In genomic region chr14:99100871-99101270, GRCh38 we compare ENCODE assay signal across 31 cellular contexts.
"Had no signal": no experiment of that assay in that cellular context is flagged by ENCODE, and none has a peak within 500 bp of the region (broad histone marks: within the 10 kb centered on the region; RNA-seq: fewer than 3 reads in every experiment).

No MANE protein-coding gene starts in this region.

- H3K36me3 ChIP-seq: brain microvascular endothelial cell, gastrocnemius medialis, WERI-Rb-1 had no signal

- H3K27me3 Mint-ChIP-seq: activated CD4-positive, alpha-beta T cell treated with anti-CD3 and anti-CD28 coated beads for 36 hours; activated CD4-positive, alpha-beta T cell treated with anti-CD3 and anti-CD28 coated beads, Interleukin-2, amount 10 ng/mL, durations not matched to agents 7 days and 5 days; activated CD8-positive, alpha-beta T cell treated with anti-CD3 and anti-CD28 coated beads for 36 hours; activated naive CD8-positive, alpha-beta T cell; central memory CD8-positive, alpha-beta T cell; T-helper 17 cell had no signal

- H3K27ac Mint-ChIP-seq: activated CD4-positive, alpha-beta T cell treated with anti-CD3 and anti-CD28 coated beads for 36 hours; activated CD4-positive, alpha-beta T cell treated with anti-CD3 and anti-CD28 coated beads, Interleukin-2, amount 10 ng/mL, durations not matched to agents 7 days and 5 days; activated CD8-positive, alpha-beta T cell treated with anti-CD3 and anti-CD28 coated beads for 36 hours; activated naive CD4-positive, alpha-beta T cell treated with anti-CD3 and anti-CD28 coated beads for 36 hours; activated naive CD8-positive, alpha-beta T cell; activated T-helper 1 cell treated with anti-CD3 and anti-CD28 coated beads, Interleukin-12 subunit alpha, Interleukin-12 subunit beta, Interleukin-2, Interleukin-4 antibody, amounts not matched to agents 30 ng/mL and 10 ng/mL and 1 ng/mL, durations not matched to agents 14 hours and 24 hours and 36 hours; activated T-helper 2 cell treated with anti-CD3 and anti-CD28 coated beads, Interferon-gamma antibody, Interleukin-2, Interleukin-4, amounts not matched to agents 10 μg/mL and 5 μg/mL and 100 μg/mL, durations not matched to agents 14 hours and 24 hours and 36 hours; dendritic cell treated with granulocyte-macrophage colony-stimulating factor and Interleukin-4, amounts not matched to agents 40 ng/mL and 50 ng/mL, for 4 days; endodermal cell; T-helper 17 cell; T-helper 2 cell treated with Interferon-gamma antibody and Interleukin-4, amounts not matched to agents 5 μg/mL and 100 μg/mL, for 36 hours had no signal

- H3K4me1 ChIP-seq: gastrocnemius medialis had no signal

- H3K4me1 Mint-ChIP-seq: activated CD4-positive, alpha-beta T cell treated with anti-CD3 and anti-CD28 coated beads for 36 hours; activated CD4-positive, alpha-beta T cell treated with anti-CD3 and anti-CD28 coated beads, Interleukin-2, amount 10 ng/mL, durations not matched to agents 7 days and 5 days; central memory CD8-positive, alpha-beta T cell had no signal

- H3K27me3 ChIP-seq: brain microvascular endothelial cell, dorsolateral prefrontal cortex, gastrocnemius medialis had no signal

- H3K4me3 ChIP-seq: coronary artery, dorsolateral prefrontal cortex, gastrocnemius medialis had no signal

- H3K9me3 ChIP-seq: gastrocnemius medialis had no signal

- ATAC-seq: activated CD4-positive, alpha-beta T cell treated with anti-CD3 and anti-CD28 coated beads for 36 hours; activated CD8-positive, alpha-beta T cell treated with anti-CD3 and anti-CD28 coated beads for 36 hours; activated T-cell treated with anti-CD3 and anti-CD28 coated beads, Interleukin-2, amount 50 U/mL, for 4 hours; esophagus mucosa; gastrocnemius medialis; T-helper 17 cell had no signal

- H3K27ac ChIP-seq: brain microvascular endothelial cell, coronary artery, dorsolateral prefrontal cortex, gastrocnemius medialis, WERI-Rb-1 had no signal

- DNase-seq: activated CD4-positive, alpha-beta T cell treated with anti-CD3 and anti-CD28 coated beads for 36 hours; activated CD4-positive, alpha-beta T cell treated with anti-CD3 and anti-CD28 coated beads, Interleukin-2, amount 10 ng/mL, durations not matched to agents 7 days and 5 days; activated CD4-positive, alpha-beta T cell treated with anti-CD3 and anti-CD28 coated beads, Interleukin-2, amount 50 U/mL, for 48 hours; activated CD4-positive, CD25-positive, alpha-beta regulatory T cell; activated CD4-positive, CD25-positive, alpha-beta regulatory T cell treated with anti-CD3 and anti-CD28 coated beads, Interleukin-2, amount 50 U/mL, for 72 hours; activated CD8-positive, alpha-beta memory T cell treated with anti-CD3 and anti-CD28 coated beads for 24 hours; activated CD8-positive, alpha-beta T cell treated with anti-CD3 and anti-CD28 coated beads for 36 hours; activated effector memory CD4-positive, alpha-beta T cell treated with anti-CD3 and anti-CD28 coated beads, Interleukin-2, amount 50 U/mL, for 16 hours; activated naive CD4-positive, alpha-beta T cell treated with anti-CD3 and anti-CD28 coated beads for 36 hours; activated T-cell treated with anti-CD3 and anti-CD28 coated beads, Interleukin-2, amount 50 U/mL, for 4 hours; amniotic stem cell; anterior cingulate cortex; brain microvascular endothelial cell; dorsolateral prefrontal cortex; effector memory CD4-positive, alpha-beta T cell; endodermal cell; foreskin fibroblast; gastrocnemius medialis; glutamatergic neuron; T-helper 1 cell; T-helper 17 cell; T1000; WERI-Rb-1 had no signal

- H3K4me3 Mint-ChIP-seq: activated CD4-positive, alpha-beta T cell treated with anti-CD3 and anti-CD28 coated beads for 36 hours; activated CD4-positive, alpha-beta T cell treated with anti-CD3 and anti-CD28 coated beads, Interleukin-2, amount 10 ng/mL, durations not matched to agents 7 days and 5 days; activated CD8-positive, alpha-beta T cell treated with anti-CD3 and anti-CD28 coated beads for 36 hours; activated naive CD4-positive, alpha-beta T cell treated with anti-CD3 and anti-CD28 coated beads for 36 hours; activated naive CD8-positive, alpha-beta T cell; activated T-cell treated with anti-CD3 and anti-CD28 coated beads, Interleukin-2, amount 50 U/mL, for 4 hours; activated T-helper 1 cell treated with anti-CD3 and anti-CD28 coated beads, Interleukin-12 subunit alpha, Interleukin-12 subunit beta, Interleukin-2, Interleukin-4 antibody, amounts not matched to agents 30 ng/mL and 10 ng/mL and 1 ng/mL, durations not matched to agents 14 hours and 24 hours and 36 hours; central memory CD8-positive, alpha-beta T cell; dendritic cell treated with granulocyte-macrophage colony-stimulating factor and Interleukin-4, amounts not matched to agents 40 ng/mL and 50 ng/mL, for 4 days; endodermal cell; T-helper 17 cell; T-helper 2 cell treated with Interferon-gamma antibody and Interleukin-4, amounts not matched to agents 5 μg/mL and 100 μg/mL, for 36 hours had no signal
